In genomic region chr2:151761193-151761592, GRCh38 we compare ENCODE assay signal across 27 cellular contexts.
"Had no signal": no experiment of that assay in that cellular context is flagged by ENCODE, and none has a peak within 500 bp of the region (broad histone marks: within the 10 kb centered on the region; RNA-seq: fewer than 3 reads in every experiment).

No MANE protein-coding gene starts in this region.

- H3K9me3 ChIP-seq: gastroesophageal sphincter, heart left ventricle, right atrium auricular region, sigmoid colon, suprapubic skin, vagina had no signal

- H3K27me3 Mint-ChIP-seq: memory B cell; progenitor cell of endocrine pancreas; stimulated activated naive CD8-positive, alpha-beta T cell treated with anti-CD3 and anti-CD28 coated beads, Interleukin-15, amount 100 ng/mL, for 72 hours had no signal

- H3K4me2 ChIP-seq: hepatocyte had no signal

- H3K4me3 ChIP-seq: dorsolateral prefrontal cortex, gastroesophageal sphincter, heart left ventricle, hepatocyte, lung, right atrium auricular region, sigmoid colon, skin epidermis, suprapubic skin, vagina had no signal

- H3K36me3 ChIP-seq: gastroesophageal sphincter, heart left ventricle, right atrium auricular region, sigmoid colon, suprapubic skin, vagina had no signal

- H3K27ac ChIP-seq: epithelial cell of prostate, gastroesophageal sphincter, heart left ventricle, hepatocyte, parathyroid adenoma, sigmoid colon, skin epidermis, suprapubic skin, vagina had no signal

- H3K9ac ChIP-seq: parathyroid adenoma had no signal

- DNase-seq: dorsolateral prefrontal cortex; effector CD4-positive, alpha-beta T cell; foreskin fibroblast; heart left ventricle; kidney; natural killer cell; sigmoid colon; stimulated activated CD4-positive, alpha-beta T cell treated with anti-CD3 and anti-CD28 coated beads, Interleukin-15, amount 100 ng/mL, for 24 hours; stimulated activated CD4-positive, alpha-beta T cell treated with anti-CD3 and anti-CD28 coated beads, Interleukin-2, amount 100 ng/mL, for 48 hours; stimulated activated CD8-positive, alpha-beta memory T cell treated with anti-CD3 and anti-CD28 coated beads, Interleukin-4, amount 100 ng/mL, for 48 hours; stimulated activated naive CD4-positive, alpha-beta T cell; stimulated activated naive CD8-positive, alpha-beta T cell treated with anti-CD3 and anti-CD28 coated beads, Interleukin-15, amount 100 ng/mL, for 72 hours; trophoblast cell had no signal

- FAIRE-seq: colon, kidney had no signal

- H3K27me3 ChIP-seq: dorsolateral prefrontal cortex, gastroesophageal sphincter, heart left ventricle, hepatocyte, right atrium auricular region, sigmoid colon, suprapubic skin, vagina had no signal

- ATAC-seq: esophagus mucosa; gastroesophageal sphincter; heart left ventricle; left lobe of liver; natural killer cell; stimulated activated naive CD8-positive, alpha-beta T cell treated with anti-CD3 and anti-CD28 coated beads, Interleukin-15, amount 100 ng/mL, for 72 hours had no signal

- H3K36me3 Mint-ChIP-seq: natural killer cell had no signal

- H3K79me2 ChIP-seq: hepatocyte, parathyroid adenoma had no signal

- H3K27ac Mint-ChIP-seq: memory B cell; natural killer cell; progenitor cell of endocrine pancreas; stimulated activated naive CD8-positive, alpha-beta T cell treated with anti-CD3 and anti-CD28 coated beads, Interleukin-15, amount 100 ng/mL, for 72 hours had no signal

- H2AFZ ChIP-seq: hepatocyte, parathyroid adenoma had no signal

- H3K4me1 Mint-ChIP-seq: stimulated activated naive CD8-positive, alpha-beta T cell treated with anti-CD3 and anti-CD28 coated beads, Interleukin-15, amount 100 ng/mL, for 72 hours had no signal

- H3K9me3 Mint-ChIP-seq: natural killer cell; stimulated activated naive CD8-positive, alpha-beta T cell treated with anti-CD3 and anti-CD28 coated beads, Interleukin-15, amount 100 ng/mL, for 72 hours had no signal

- H3K4me1 ChIP-seq: gastroesophageal sphincter, parathyroid adenoma, suprapubic skin, vagina had no signal

- H3K4me3 Mint-ChIP-seq: memory B cell; natural killer cell; stimulated activated naive CD8-positive, alpha-beta T cell treated with anti-CD3 and anti-CD28 coated beads, Interleukin-15, amount 100 ng/mL, for 72 hours had no signal
